In the genomic region with DNA sequence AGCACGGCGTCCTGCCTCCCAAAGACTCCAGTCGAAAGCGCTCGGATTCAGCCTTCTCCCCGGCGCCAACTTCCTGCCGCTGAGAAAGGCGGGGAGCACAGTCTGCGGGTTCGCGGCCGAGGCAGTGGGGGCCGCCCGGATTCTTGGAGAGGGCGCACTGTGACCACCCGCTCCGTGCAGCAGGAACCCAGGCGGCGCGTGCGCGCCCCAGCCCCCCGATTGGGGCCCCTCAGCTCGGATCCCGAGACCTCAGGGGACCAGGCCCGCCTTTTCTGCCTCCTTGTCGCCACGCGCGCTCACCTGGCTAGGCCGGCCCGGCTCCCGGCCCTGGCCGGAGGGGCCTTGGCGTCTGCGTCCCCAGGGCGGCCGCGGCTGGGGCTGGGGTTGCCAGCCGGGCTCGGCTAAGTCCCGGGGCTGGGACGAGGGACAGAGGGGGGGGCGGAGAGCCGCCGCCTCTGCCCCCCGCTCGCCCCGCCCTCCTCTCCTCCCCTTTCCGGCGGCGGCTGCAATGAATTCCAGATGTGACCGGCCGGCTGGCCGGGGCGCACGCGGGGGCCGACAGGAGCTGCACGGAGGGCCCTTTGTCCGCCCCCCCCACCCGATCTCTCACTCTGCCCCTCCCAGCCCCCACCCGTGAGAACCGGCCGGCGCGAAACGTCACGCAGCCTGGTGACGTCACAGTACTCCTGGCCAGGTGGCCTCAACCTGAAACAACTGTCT, we compare ENCODE assay signal across 1 cellular context.
TF ChIP-seq lines count a peak whose summit lies in the region.

A gene with protein sequence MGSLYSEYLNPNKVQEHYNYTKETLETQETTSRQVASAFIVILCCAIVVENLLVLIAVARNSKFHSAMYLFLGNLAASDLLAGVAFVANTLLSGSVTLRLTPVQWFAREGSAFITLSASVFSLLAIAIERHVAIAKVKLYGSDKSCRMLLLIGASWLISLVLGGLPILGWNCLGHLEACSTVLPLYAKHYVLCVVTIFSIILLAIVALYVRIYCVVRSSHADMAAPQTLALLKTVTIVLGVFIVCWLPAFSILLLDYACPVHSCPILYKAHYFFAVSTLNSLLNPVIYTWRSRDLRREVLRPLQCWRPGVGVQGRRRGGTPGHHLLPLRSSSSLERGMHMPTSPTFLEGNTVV (minus strand): TSS at position 428 of the 720 bp plus-strand sequence. CDS start 6,426 bp downstream, outside the sequence.

TF ChIP-seq in HepG2, 621 proteins besides CTCF, POLR2A, EP300 and RAD21 (continued from another document and continues in another):
- TF ChIP-seq, protein P1, sequence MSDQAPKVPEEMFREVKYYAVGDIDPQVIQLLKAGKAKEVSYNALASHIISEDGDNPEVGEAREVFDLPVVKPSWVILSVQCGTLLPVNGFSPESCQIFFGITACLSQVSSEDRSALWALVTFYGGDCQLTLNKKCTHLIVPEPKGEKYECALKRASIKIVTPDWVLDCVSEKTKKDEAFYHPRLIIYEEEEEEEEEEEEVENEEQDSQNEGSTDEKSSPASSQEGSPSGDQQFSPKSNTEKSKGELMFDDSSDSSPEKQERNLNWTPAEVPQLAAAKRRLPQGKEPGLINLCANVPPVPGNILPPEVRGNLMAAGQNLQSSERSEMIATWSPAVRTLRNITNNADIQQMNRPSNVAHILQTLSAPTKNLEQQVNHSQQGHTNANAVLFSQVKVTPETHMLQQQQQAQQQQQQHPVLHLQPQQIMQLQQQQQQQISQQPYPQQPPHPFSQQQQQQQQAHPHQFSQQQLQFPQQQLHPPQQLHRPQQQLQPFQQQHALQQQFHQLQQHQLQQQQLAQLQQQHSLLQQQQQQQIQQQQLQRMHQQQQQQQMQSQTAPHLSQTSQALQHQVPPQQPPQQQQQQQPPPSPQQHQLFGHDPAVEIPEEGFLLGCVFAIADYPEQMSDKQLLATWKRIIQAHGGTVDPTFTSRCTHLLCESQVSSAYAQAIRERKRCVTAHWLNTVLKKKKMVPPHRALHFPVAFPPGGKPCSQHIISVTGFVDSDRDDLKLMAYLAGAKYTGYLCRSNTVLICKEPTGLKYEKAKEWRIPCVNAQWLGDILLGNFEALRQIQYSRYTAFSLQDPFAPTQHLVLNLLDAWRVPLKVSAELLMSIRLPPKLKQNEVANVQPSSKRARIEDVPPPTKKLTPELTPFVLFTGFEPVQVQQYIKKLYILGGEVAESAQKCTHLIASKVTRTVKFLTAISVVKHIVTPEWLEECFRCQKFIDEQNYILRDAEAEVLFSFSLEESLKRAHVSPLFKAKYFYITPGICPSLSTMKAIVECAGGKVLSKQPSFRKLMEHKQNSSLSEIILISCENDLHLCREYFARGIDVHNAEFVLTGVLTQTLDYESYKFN (CRISPR knock-in tag; conservative IDR thresholded peaks at IDR 0.05) = 0 out of 2 replicates have a peak, but pooled peaks have one; percentile 17
- TF ChIP-seq, protein P2, sequence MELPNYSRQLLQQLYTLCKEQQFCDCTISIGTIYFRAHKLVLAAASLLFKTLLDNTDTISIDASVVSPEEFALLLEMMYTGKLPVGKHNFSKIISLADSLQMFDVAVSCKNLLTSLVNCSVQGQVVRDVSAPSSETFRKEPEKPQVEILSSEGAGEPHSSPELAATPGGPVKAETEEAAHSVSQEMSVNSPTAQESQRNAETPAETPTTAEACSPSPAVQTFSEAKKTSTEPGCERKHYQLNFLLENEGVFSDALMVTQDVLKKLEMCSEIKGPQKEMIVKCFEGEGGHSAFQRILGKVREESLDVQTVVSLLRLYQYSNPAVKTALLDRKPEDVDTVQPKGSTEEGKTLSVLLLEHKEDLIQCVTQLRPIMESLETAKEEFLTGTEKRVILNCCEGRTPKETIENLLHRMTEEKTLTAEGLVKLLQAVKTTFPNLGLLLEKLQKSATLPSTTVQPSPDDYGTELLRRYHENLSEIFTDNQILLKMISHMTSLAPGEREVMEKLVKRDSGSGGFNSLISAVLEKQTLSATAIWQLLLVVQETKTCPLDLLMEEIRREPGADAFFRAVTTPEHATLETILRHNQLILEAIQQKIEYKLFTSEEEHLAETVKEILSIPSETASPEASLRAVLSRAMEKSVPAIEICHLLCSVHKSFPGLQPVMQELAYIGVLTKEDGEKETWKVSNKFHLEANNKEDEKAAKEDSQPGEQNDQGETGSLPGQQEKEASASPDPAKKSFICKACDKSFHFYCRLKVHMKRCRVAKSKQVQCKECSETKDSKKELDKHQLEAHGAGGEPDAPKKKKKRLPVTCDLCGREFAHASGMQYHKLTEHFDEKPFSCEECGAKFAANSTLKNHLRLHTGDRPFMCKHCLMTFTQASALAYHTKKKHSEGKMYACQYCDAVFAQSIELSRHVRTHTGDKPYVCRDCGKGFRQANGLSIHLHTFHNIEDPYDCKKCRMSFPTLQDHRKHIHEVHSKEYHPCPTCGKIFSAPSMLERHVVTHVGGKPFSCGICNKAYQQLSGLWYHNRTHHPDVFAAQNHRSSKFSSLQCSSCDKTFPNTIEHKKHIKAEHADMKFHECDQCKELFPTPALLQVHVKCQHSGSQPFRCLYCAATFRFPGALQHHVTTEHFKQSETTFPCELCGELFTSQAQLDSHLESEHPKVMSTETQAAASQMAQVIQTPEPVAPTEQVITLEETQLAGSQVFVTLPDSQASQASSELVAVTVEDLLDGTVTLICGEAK (IDR thresholded peaks at IDR 0.05) = no peak
- TF ChIP-seq, protein P2 (CRISPR knock-in tag; IDR thresholded peaks at IDR 0.05) = 0 out of 2 replicates have a peak, but pooled peaks have one; percentile 54
- no peak for TF ChIP-seq RARG (CRISPR knock-in tag; IDR thresholded peaks at IDR 0.05; ENCODE audit: low read depth)
- TF ChIP-seq ZBTB42 (CRISPR knock-in tag; IDR thresholded peaks at IDR 0.05) = peak; percentile 78; the same call in 1 of the 2 replicates
- TF ChIP-seq TBL1XR1 (IDR thresholded peaks at IDR 0.05; ENCODE audit: borderline replicate concordance, low read length, partially characterized antibody) = no peak
- TF ChIP-seq ARNTL (CRISPR knock-in tag; IDR thresholded peaks at IDR 0.05) = peak; percentile 13; the same call in 1 of the 2 replicates
- TF ChIP-seq ZFY (CRISPR knock-in tag; IDR thresholded peaks at IDR 0.05) = peak; percentile 59
- 0 out of 2 replicates have a peak, but pooled peaks have one; percentile 16 for TF ChIP-seq ERF (CRISPR knock-in tag; IDR thresholded peaks at IDR 0.05)
- TF ChIP-seq ZNF703 (CRISPR knock-in tag; IDR thresholded peaks at IDR 0.05; ENCODE audit: borderline replicate concordance) = no peak
- peak; percentile 72 for TF ChIP-seq ZNF430 (CRISPR knock-in tag; IDR thresholded peaks at IDR 0.05)
- TF ChIP-seq GABPB1 (CRISPR knock-in tag; IDR thresholded peaks at IDR 0.05) = peak; percentile 65
- TF ChIP-seq ZBTB3 (CRISPR knock-in tag; IDR thresholded peaks at IDR 0.05; ENCODE audit: borderline replicate concordance, low read depth) = no peak
- TF ChIP-seq ZNF761 (CRISPR knock-in tag; conservative IDR thresholded peaks at IDR 0.05) = 0 out of 2 replicates have a peak, but pooled peaks have one; percentile 36
- 0 out of 2 replicates have a peak, but pooled peaks have one; percentile 13 for TF ChIP-seq ETV5 (CRISPR knock-in tag; IDR thresholded peaks at IDR 0.05; ENCODE audit: borderline replicate concordance)
- TF ChIP-seq ZFX (CRISPR knock-in tag; IDR thresholded peaks at IDR 0.05; ENCODE audit: low read depth) = peak; percentile 56; the same call in 1 of the 2 replicates
- peak; percentile 69 for TF ChIP-seq HES4 (CRISPR knock-in tag; IDR thresholded peaks at IDR 0.05; ENCODE audit: borderline replicate concordance)
- 0 out of 2 replicates have a peak, but pooled peaks have one; percentile 24 for TF ChIP-seq ZSCAN31 (CRISPR knock-in tag; IDR thresholded peaks at IDR 0.05; ENCODE audit: low read depth)
- TF ChIP-seq MAZ (IDR thresholded peaks at IDR 0.05; ENCODE audit: borderline replicate concordance, low read depth, low read length) = no peak; the same call in 1 of the 2 replicates
- TF ChIP-seq MAZ (CRISPR knock-in tag; IDR thresholded peaks at IDR 0.05; ENCODE audit: low read depth) = peak; percentile 55; the same call in 1 of the 2 replicates
- peak; percentile 9; the same call in 1 of the 2 replicates for TF ChIP-seq ZNF768 (CRISPR knock-in tag; IDR thresholded peaks at IDR 0.05)
- TF ChIP-seq THYN1 (CRISPR knock-in tag; IDR thresholded peaks at IDR 0.05; ENCODE audit: borderline replicate concordance, low read depth) = no peak
- no peak for TF ChIP-seq SP1 (IDR thresholded peaks at IDR 0.05)
- 0 out of 2 replicates have a peak, but pooled peaks have one; percentile 32 for TF ChIP-seq SP1 (CRISPR knock-in tag; IDR thresholded peaks at IDR 0.05)
- TF ChIP-seq, protein P3, sequence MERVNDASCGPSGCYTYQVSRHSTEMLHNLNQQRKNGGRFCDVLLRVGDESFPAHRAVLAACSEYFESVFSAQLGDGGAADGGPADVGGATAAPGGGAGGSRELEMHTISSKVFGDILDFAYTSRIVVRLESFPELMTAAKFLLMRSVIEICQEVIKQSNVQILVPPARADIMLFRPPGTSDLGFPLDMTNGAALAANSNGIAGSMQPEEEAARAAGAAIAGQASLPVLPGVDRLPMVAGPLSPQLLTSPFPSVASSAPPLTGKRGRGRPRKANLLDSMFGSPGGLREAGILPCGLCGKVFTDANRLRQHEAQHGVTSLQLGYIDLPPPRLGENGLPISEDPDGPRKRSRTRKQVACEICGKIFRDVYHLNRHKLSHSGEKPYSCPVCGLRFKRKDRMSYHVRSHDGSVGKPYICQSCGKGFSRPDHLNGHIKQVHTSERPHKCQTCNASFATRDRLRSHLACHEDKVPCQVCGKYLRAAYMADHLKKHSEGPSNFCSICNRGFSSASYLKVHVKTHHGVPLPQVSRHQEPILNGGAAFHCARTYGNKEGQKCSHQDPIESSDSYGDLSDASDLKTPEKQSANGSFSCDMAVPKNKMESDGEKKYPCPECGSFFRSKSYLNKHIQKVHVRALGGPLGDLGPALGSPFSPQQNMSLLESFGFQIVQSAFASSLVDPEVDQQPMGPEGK (CRISPR knock-in tag; IDR thresholded peaks at IDR 0.05) = peak; percentile 91
- TF ChIP-seq PLRG1 (conservative IDR thresholded peaks at IDR 0.05) = no peak
- TF ChIP-seq, protein P4, sequence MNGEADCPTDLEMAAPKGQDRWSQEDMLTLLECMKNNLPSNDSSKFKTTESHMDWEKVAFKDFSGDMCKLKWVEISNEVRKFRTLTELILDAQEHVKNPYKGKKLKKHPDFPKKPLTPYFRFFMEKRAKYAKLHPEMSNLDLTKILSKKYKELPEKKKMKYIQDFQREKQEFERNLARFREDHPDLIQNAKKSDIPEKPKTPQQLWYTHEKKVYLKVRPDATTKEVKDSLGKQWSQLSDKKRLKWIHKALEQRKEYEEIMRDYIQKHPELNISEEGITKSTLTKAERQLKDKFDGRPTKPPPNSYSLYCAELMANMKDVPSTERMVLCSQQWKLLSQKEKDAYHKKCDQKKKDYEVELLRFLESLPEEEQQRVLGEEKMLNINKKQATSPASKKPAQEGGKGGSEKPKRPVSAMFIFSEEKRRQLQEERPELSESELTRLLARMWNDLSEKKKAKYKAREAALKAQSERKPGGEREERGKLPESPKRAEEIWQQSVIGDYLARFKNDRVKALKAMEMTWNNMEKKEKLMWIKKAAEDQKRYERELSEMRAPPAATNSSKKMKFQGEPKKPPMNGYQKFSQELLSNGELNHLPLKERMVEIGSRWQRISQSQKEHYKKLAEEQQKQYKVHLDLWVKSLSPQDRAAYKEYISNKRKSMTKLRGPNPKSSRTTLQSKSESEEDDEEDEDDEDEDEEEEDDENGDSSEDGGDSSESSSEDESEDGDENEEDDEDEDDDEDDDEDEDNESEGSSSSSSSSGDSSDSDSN (CRISPR knock-in tag; IDR thresholded peaks at IDR 0.05) = peak; percentile 16; the same call in 1 of the 2 replicates
- 0 out of 2 replicates have a peak, but pooled peaks have one; percentile 16 for TF ChIP-seq ZNF451 (CRISPR knock-in tag; IDR thresholded peaks at IDR 0.05)
- no peak for TF ChIP-seq SMAD3 (CRISPR knock-in tag; IDR thresholded peaks at IDR 0.05)
- peak; percentile 32; the same call in 1 of the 2 replicates for TF ChIP-seq PHF8 (CRISPR knock-in tag; IDR thresholded peaks at IDR 0.05)
- peak; percentile 29; the same call in 1 of the 2 replicates for TF ChIP-seq ZMYM4 (CRISPR knock-in tag; IDR thresholded peaks at IDR 0.05)
- TF ChIP-seq NRL (CRISPR knock-in tag; IDR thresholded peaks at IDR 0.05; ENCODE audit: borderline replicate concordance) = 0 out of 2 replicates have a peak, but pooled peaks have one; percentile 36
